21 cellular contexts compared by ENCODE assay signal in the genomic region with DNA sequence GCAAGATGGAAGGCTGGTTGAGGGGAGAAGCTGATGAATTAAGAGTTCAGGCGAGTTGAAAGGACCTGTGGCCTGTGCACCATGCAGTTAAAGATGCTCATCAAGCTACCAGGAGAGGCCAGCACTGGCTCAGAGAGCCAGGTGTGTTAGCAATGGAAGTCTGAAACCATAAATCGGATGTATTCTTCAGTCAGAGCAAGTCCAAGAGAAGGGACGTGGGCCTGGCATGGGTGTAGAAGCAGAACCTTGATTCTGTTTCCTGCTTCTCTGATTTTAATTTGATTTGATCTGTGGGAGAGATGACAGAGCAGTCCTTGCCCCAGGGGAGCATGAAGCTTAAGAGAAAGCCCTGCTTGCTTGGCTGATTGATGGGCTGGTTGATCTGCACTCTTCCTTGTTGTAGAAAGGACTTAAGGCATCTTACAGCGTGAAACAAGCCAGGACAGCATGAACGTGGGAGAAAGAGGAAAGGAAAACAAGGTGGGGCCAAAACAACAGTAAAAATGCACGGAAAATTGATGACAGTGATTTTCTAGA. TPM values are rescaled to one million over a fixed set of nuclear protein-coding genes. Genes with fewer than 3 reads are reported as not detected.
DNase-seq lines count a peak whose midpoint lies in the region; ATAC-seq lines count a peak whose summit lies in the region.
"Had no signal": no experiment of that assay in that cellular context is flagged by ENCODE, and none has a peak within 500 bp of the region (broad histone marks: within the 10 kb centered on the region; RNA-seq: fewer than 3 reads in every experiment).

No MANE protein-coding gene starts in this region.

- H3K9ac ChIP-seq in skeletal muscle tissue (ENCODE audit: low read depth in 1 of 3, low read length in 3 of 3), result no peak overlapping the region

- H3K4me1 ChIP-seq in skeletal muscle tissue (ENCODE audit: control insufficient read depth in 3 of 3, insufficient read depth in 3 of 3, low read length in 3 of 3), result peaks cover 0 to 10% (median 9%) of the 10 kb centered on the region in 3 donors

- no peak overlapping the region for H3K4me3 ChIP-seq in skeletal muscle tissue (ENCODE audit: low read length in 3 of 3)

- peak overlapping the region; percentile 10 for H3K27ac ChIP-seq in skeletal muscle tissue (ENCODE audit: low read depth, low read length)

- H3K27me3 ChIP-seq in skeletal muscle tissue (ENCODE audit: control insufficient read depth in 3 of 3, insufficient read depth in 3 of 3, low read length in 3 of 3), result no peaks in the 10 kb centered on the region

- H3K9me3 Mint-ChIP-seq in stimulated activated naive CD8-positive, alpha-beta T cell treated with anti-CD3 and anti-CD28 coated beads, Interleukin-15, amount 100 ng/mL, for 72 hours, result no peaks in the 10 kb centered on the region
- H3K9me3 Mint-ChIP-seq: HFFc6; T-helper 1 cell treated with Interleukin-12 subunit alpha and Interleukin-12 subunit beta and Interleukin-4 antibody, amounts not matched to agents 30 μg/mL and 1 μg/mL, for 36 hours had no signal

- peaks cover 51 to 64% (median 54%) of the 10 kb centered on the region in 3 donors for H3K36me3 ChIP-seq in skeletal muscle tissue (ENCODE audit: control insufficient read depth in 3 of 3, insufficient read depth in 3 of 3, low read length in 3 of 3)

- H3K4me1 Mint-ChIP-seq in stimulated activated naive CD8-positive, alpha-beta T cell treated with anti-CD3 and anti-CD28 coated beads, Interleukin-15, amount 100 ng/mL, for 72 hours, result no peaks in the 10 kb centered on the region

- peak; percentile 23 for ATAC-seq in stimulated activated naive CD8-positive, alpha-beta T cell treated with anti-CD3 and anti-CD28 coated beads, Interleukin-15, amount 100 ng/mL, for 72 hours
- ATAC-seq in stimulated activated naive CD8-positive, alpha-beta T cell treated with anti-CD3 and anti-CD28 coated beads, Interleukin-15, Interleukin-2, amounts not matched to agents 100 U/mL and 50 U/mL, for 24 hours, result no peak
- ATAC-seq in esophagus mucosa, result peak; percentile 33
- ATAC-seq in GM18519 (IDR thresholded peaks at IDR 0.05; ENCODE audit: low FRiP score, unreplicated experiment), result no peak
- ATAC-seq in GM21381 (IDR thresholded peaks at IDR 0.05; ENCODE audit: unreplicated experiment), result no peak
- ATAC-seq: HepG2, Panc1 had no signal

- no peaks in the 10 kb centered on the region for H3K27me3 Mint-ChIP-seq in stimulated activated naive CD8-positive, alpha-beta T cell treated with anti-CD3 and anti-CD28 coated beads, Interleukin-15, amount 100 ng/mL, for 72 hours

- H3K27ac Mint-ChIP-seq in stimulated activated naive CD8-positive, alpha-beta T cell treated with anti-CD3 and anti-CD28 coated beads, Interleukin-15, amount 100 ng/mL, for 72 hours, result no peak overlapping the region
- H3K27ac Mint-ChIP-seq: HFFc6; T-helper 1 cell treated with Interleukin-12 subunit alpha and Interleukin-12 subunit beta and Interleukin-4 antibody, amounts not matched to agents 30 μg/mL and 1 μg/mL, for 36 hours had no signal

- H3K9me3 ChIP-seq in skeletal muscle tissue (ENCODE audit: control insufficient read depth in 3 of 3, low read length in 3 of 3), result no peaks in the 10 kb centered on the region

- no peak for DNase-seq in stimulated activated naive CD8-positive, alpha-beta T cell treated with anti-CD3 and anti-CD28 coated beads, Interleukin-15, amount 100 ng/mL, for 72 hours
- no peak for DNase-seq in stimulated activated naive CD8-positive, alpha-beta T cell treated with anti-CD3 and anti-CD28 coated beads, Interleukin-15, Interleukin-2, amounts not matched to agents 100 U/mL and 50 U/mL, for 24 hours
- DNase-seq in SK-N-DZ (ENCODE audit: low spot score), result peak; percentile 72
- no peak for DNase-seq in SKM-1 (lab: John Stamatoyannopoulos, UW; ENCODE audit: unreplicated experiment)
- DNase-seq: DMS79 treated with DMSO at 0.1 percent for 48 hours, HFFc6, KBM-7, NCI-H1092 treated with DMSO at 0.1 percent for 48 hours, NCI-H146, NCI-H2029, NCI-H2171 treated with DMSO at 0.1 percent for 48 hours, NCI-H524 treated with DMSO at 0.1 percent for 48 hours had no signal

- H3K4me3 Mint-ChIP-seq in stimulated activated naive CD8-positive, alpha-beta T cell treated with anti-CD3 and anti-CD28 coated beads, Interleukin-15, amount 100 ng/mL, for 72 hours, result no peak overlapping the region
- H3K4me3 Mint-ChIP-seq: HFFc6; T-helper 1 cell treated with Interleukin-12 subunit alpha and Interleukin-12 subunit beta and Interleukin-4 antibody, amounts not matched to agents 30 μg/mL and 1 μg/mL, for 36 hours had no signal

RNA-seq across cellular contexts. Expression of a gene that starts 10.9 kb away (rescaled TPM):
- 0.23 and 0.90 TPM in 2 replicates for polyA plus RNA-seq in SK-N-DZ (2014; cell fraction: cytosol; rRNA removed)
- 0.33 TPM in 1 of 2 replicates, not detected in the other for polyA plus RNA-seq in SK-N-DZ (2014; cell fraction: nucleus; rRNA removed)
- total RNA-seq in esophagus mucosa, result 0.48 TPM
- total RNA-seq in skeletal muscle tissue, result 28.7 TPM
- total RNA-seq: A172, G401, HepG2 had no signal
- polyA plus RNA-seq: HepG2 had no signal

RNA-seq across cellular contexts. Expression of a gene that starts 51.3 kb away (rescaled TPM):
- polyA plus RNA-seq in SK-N-DZ (2014; cell fraction: cytosol; rRNA removed), result 70.0 and 78.0 TPM in 2 replicates
- 49.3 and 50.9 TPM in 2 replicates for polyA plus RNA-seq in SK-N-DZ (2014; cell fraction: nucleus; rRNA removed)
- total RNA-seq in esophagus mucosa (33.3 TPM), skeletal muscle tissue (99.7 TPM)

Comparison
In these comparisons a context has a peak if more than half of its experiments do, and no peak if none do; other contexts are left out.
1. ATAC-seq: peak in stimulated activated naive CD8-positive, alpha-beta T cell treated with anti-CD3 and anti-CD28 coated beads, Interleukin-15, amount 100 ng/mL, for 72 hours (single experiment) and esophagus mucosa (single experiment); none in stimulated activated naive CD8-positive, alpha-beta T cell treated with anti-CD3 and anti-CD28 coated beads, Interleukin-15, Interleukin-2, amounts not matched to agents 100 U/mL and 50 U/mL, for 24 hours (single experiment), GM18519 (single experiment) and GM21381 (single experiment).
2. RNA of a gene that starts 10.9 kb away (total RNA-seq): 28.7 TPM in skeletal muscle tissue (single experiment); 0.48 TPM in esophagus mucosa (single experiment); every median in the first group is over 10 times any median in the second.